In the genomic region with DNA sequence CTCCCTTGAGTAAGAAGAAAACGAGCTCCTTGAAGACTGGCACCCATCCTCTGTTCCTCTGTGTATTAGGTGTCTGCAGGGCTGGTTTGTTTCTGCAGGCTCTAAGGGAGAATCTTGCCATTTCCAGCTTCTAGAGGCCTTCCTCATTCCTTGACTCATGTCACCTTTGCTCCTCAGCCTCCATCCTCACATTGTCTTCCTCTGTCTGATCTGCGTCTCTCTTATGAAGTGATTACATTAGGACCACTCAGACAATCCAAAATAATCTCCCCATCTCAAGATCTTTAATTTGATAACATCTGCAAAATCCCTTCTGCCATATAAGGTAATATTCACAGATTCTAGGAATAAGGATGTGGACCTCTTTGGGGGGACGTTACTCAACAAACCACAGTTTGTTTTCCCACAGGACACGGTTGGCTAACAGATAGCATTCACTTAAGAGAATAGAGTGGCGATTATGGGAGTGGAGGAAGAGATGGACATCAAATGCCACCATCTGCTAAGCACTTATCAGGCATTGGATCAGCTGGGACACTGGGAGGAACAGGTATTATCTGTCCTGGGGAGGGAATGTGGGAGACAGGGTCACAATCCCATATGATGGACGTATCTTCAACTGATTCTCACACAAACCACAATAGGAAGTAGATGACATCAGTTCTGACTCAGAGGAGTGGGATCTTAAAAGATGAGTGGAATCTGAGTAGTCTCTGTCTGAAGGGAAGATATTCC, we compare ENCODE assay signal across 12 cellular contexts. TPM values are rescaled to one million over a fixed set of nuclear protein-coding genes. Genes with fewer than 3 reads are reported as not detected.
DNase-seq lines count a peak whose midpoint lies in the region; ATAC-seq and TF ChIP-seq lines count a peak whose summit lies in the region.
"Had no signal": no experiment of that assay in that cellular context is flagged by ENCODE, and none has a peak within 500 bp of the region (broad histone marks: within the 10 kb centered on the region; RNA-seq: fewer than 3 reads in every experiment).

No MANE protein-coding gene starts in this region.

- whole genome bisulfite sequencing in ovary, 3 donors: 80 to 83% (median 82%) methylated on average over 6 of the region's 6 CpGs

- H3K4me1 Mint-ChIP-seq in neural progenitor cell: peaks cover 18% of the 10 kb centered on the region

- intact Hi-C loops in ovary (cut with DNase I): no loop called here

- TF ChIP-seq EP300 in ovary (IDR thresholded peaks at IDR 0.05): no peak

- H3K27me3 Mint-ChIP-seq in neural progenitor cell (ENCODE audit: insufficient read depth, low read depth): no peaks in the 10 kb centered on the region

- peak overlapping the region; percentile 6 for H3K4me3 Mint-ChIP-seq in neural progenitor cell
- H3K4me3 Mint-ChIP-seq: T-helper 1 cell treated with Interleukin-12 subunit alpha and Interleukin-12 subunit beta and Interleukin-4 antibody, amounts not matched to agents 30 μg/mL and 1 μg/mL, for 36 hours had no signal

- no peak overlapping the region for H3K4me2 ChIP-seq in neural progenitor cell

- H3K9me3 Mint-ChIP-seq in neural progenitor cell: no peaks in the 10 kb centered on the region
- H3K9me3 Mint-ChIP-seq: T-helper 1 cell treated with Interleukin-12 subunit alpha and Interleukin-12 subunit beta and Interleukin-4 antibody, amounts not matched to agents 30 μg/mL and 1 μg/mL, for 36 hours had no signal

- H3F3A ChIP-seq in neural progenitor cell (ENCODE audit: low read depth): peaks cover 20% of the 10 kb centered on the region

- H3K27me3 ChIP-seq in neural progenitor cell (peaks cover 46% of the 10 kb centered on the region), ovary (no peaks in the 10 kb centered on the region)

- H3K9me3 ChIP-seq in neural progenitor cell (ENCODE audit: low read depth): no peaks in the 10 kb centered on the region
- no peaks in the 10 kb centered on the region for H3K9me3 ChIP-seq in ovary
- H3K9me3 ChIP-seq: thoracic aorta had no signal

- TF ChIP-seq CTCF in NB4 (IDR thresholded peaks at IDR 0.05; ENCODE audit: low read depth, low read length) (no peak), neural progenitor cell (IDR thresholded peaks at IDR 0.05) (no peak), ovary (IDR thresholded peaks at IDR 0.05) (no peak)

- no peak overlapping the region for H3K9ac ChIP-seq in neural progenitor cell

- no peak overlapping the region for H2AFZ ChIP-seq in neural progenitor cell (replicated peaks)

- no peaks in the 10 kb centered on the region for H4K20me1 ChIP-seq in neural progenitor cell (ENCODE audit: low read depth)

- H3K36me3 ChIP-seq in neural progenitor cell (no peaks in the 10 kb centered on the region), ovary (no peaks in the 10 kb centered on the region)
- H3K36me3 ChIP-seq: thoracic aorta had no signal

- H3K27ac ChIP-seq in neural progenitor cell (no peak overlapping the region), ovary (no peak overlapping the region)
- H3K27ac ChIP-seq: thoracic aorta had no signal

- peak; percentile 91 for DNase-seq in EL
- peak; percentile 56 for DNase-seq in NB4 (ENCODE audit: low read depth)
- DNase-seq in dermis blood vessel endothelial cell: peak; percentile 42
- no peak for DNase-seq in neural progenitor cell (ENCODE audit: low spot score)
- no peak for DNase-seq in ovary
- DNase-seq in NCI-H1092 (lab: John Stamatoyannopoulos, UW): no peak
- DNase-seq in NCI-H2196 treated with DMSO at 0.1 percent for 48 hours (lab: John Stamatoyannopoulos, UW; ENCODE audit: unreplicated experiment): no peak
- DNase-seq: NCI-H524, occipital lobe had no signal

- TF ChIP-seq POLR2A in NB4 (IDR thresholded peaks at IDR 0.05; ENCODE audit: extremely low read depth, insufficient read length) (no peak), ovary (IDR thresholded peaks at IDR 0.05) (no peak)

- H3K79me2 ChIP-seq in neural progenitor cell (ENCODE audit: low read depth): no peaks in the 10 kb centered on the region

- peaks cover 7% of the 10 kb centered on the region for H3K36me3 Mint-ChIP-seq in neural progenitor cell

- H3K4me3 ChIP-seq in NB4 (ENCODE audit: low read depth, low read length) (no peak overlapping the region), neural progenitor cell (no peak overlapping the region), ovary (no peak overlapping the region)
- H3K4me3 ChIP-seq: thoracic aorta had no signal

- no peak for ATAC-seq in GM18517 (IDR thresholded peaks at IDR 0.05; ENCODE audit: unreplicated experiment)

- H3K4me1 ChIP-seq in neural progenitor cell: peaks cover 15% of the 10 kb centered on the region
- H3K4me1 ChIP-seq in ovary (ENCODE audit: insufficient read depth): peaks cover 4% of the 10 kb centered on the region

- H3K27ac Mint-ChIP-seq in neural progenitor cell: peak overlapping the region; percentile 3
- H3K27ac Mint-ChIP-seq: T-helper 1 cell treated with Interleukin-12 subunit alpha and Interleukin-12 subunit beta and Interleukin-4 antibody, amounts not matched to agents 30 μg/mL and 1 μg/mL, for 36 hours had no signal

RNA-seq across cellular contexts. Expression of a gene that starts 17.2 kb away (rescaled TPM):
- total RNA-seq in dermis blood vessel endothelial cell (51.7 and 64.1 TPM in 2 replicates), neural progenitor cell (ENCODE audit: low replicate concordance) (0.13 and 0.34 TPM in 2 replicates), ovary (10 to 100 TPM in 5 of 7 donors, 1 to 10 TPM in 2; 6.3 to 41.4 (median 21.3) TPM)
- 10 to 100 TPM in 1 of 2 donors, 1 to 10 TPM in 1; 8.7 to 26.0 TPM for polyA plus RNA-seq in ovary

Comparison
In these comparisons a context has a peak if more than half of its experiments do, and no peak if none do; other contexts are left out.
1. DNase-seq: peak in EL (single experiment), NB4 (single experiment) and dermis blood vessel endothelial cell (single experiment); none in neural progenitor cell (single experiment), ovary (0 of 5), NCI-H1092 (single experiment) and NCI-H2196 treated with DMSO at 0.1 percent for 48 hours (single experiment).